In the genomic region with DNA sequence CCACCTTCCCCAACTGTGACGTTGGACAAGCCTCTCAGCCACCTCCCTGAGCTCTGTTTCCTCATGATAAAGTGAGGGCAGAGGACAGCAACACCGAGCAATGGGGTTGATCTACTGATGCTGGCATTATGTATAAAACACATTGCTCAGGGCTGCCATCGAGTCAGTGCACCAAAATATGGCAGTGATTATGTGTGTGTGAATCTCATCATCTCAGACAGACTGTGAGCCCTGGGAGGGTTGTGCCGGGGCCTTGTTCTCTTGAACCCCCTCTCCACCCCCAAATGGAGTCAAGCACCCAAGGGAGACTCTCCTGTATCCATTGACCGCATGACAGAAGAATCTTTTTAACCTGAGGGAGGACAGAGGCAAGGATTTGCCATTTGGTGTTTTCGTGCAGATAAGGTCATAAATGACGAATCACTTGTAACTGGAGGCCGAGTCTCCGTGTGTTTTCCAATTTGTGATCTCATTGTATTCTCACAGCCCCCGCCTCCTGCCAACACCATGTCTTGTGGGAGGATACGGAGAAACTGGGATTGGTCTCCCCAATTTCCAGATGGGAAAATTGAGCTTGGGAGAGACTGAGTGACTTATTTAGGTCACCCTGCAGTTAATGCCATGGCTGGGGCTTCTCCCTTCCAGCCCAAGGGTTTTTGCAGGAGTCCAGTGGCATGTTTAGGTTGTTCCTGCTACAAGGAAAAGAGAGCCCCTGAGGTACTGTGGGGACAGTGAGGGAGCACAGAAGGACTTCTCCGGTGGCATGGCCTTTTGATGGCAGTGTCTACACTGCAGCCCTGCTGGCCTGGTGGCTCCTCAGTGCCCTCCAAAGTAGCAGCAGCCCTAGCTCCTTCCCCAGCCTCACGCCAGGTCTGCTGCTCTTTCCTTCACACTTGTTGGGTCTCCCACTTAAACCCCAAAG, we compare ENCODE assay signal across 28 cellular contexts. TPM values are rescaled to one million over a fixed set of nuclear protein-coding genes. Genes with fewer than 3 reads are reported as not detected.
DNase-seq lines count a peak whose midpoint lies in the region; ATAC-seq and TF ChIP-seq lines count a peak whose summit lies in the region.
"Had no signal": no experiment of that assay in that cellular context is flagged by ENCODE, and none has a peak within 500 bp of the region (broad histone marks: within the 10 kb centered on the region; RNA-seq: fewer than 3 reads in every experiment).

No MANE protein-coding gene starts in this region.

- no peaks in the 10 kb centered on the region for H3K36me3 Mint-ChIP-seq in stimulated activated memory B cell treated with anti-CD40 and anti-IgM and Interleukin-4, amounts not matched to agents 10 μg/mL and 1 μg/mL and 100 μg/mL, for 72 hours
- H3K36me3 Mint-ChIP-seq: activated naive CD8-positive, alpha-beta T cell treated with anti-CD3 and anti-CD28 coated beads, Interleukin-2, amount 10 ng/mL, durations not matched to agents 7 days and 5 days had no signal

- intact Hi-C loops in stomach (cut with DNase I; ENCODE audit: low total_unique reads) (no loop called here), left colon (cut with DNase I, micrococcal nuclease) (no loop called here)

- H3K4me1 Mint-ChIP-seq in stimulated activated memory B cell treated with anti-CD40 and anti-IgM and Interleukin-4, amounts not matched to agents 10 μg/mL and 1 μg/mL and 100 μg/mL, for 72 hours, result no peaks in the 10 kb centered on the region

- H3K27ac Mint-ChIP-seq in stimulated activated memory B cell treated with anti-CD40 and anti-IgM and Interleukin-4, amounts not matched to agents 10 μg/mL and 1 μg/mL and 100 μg/mL, for 72 hours, result no peak overlapping the region
- H3K27ac Mint-ChIP-seq: activated naive CD8-positive, alpha-beta T cell treated with anti-CD3 and anti-CD28 coated beads, Interleukin-2, amount 10 ng/mL, durations not matched to agents 7 days and 5 days; activated T-helper 2 cell treated with anti-CD3 and anti-CD28 coated beads, Interferon-gamma antibody, Interleukin-2, Interleukin-4, amounts not matched to agents 10 μg/mL and 5 μg/mL and 100 μg/mL, durations not matched to agents 14 hours and 24 hours and 36 hours; IgD-negative memory B cell; progenitor cell of endocrine pancreas; stimulated activated naive B cell treated with anti-CD40 and anti-IgM and Interleukin-4, amounts not matched to agents 10 μg/mL and 1 μg/mL and 100 μg/mL, for 72 hours had no signal

- ATAC-seq in stimulated activated memory B cell treated with anti-CD40 and anti-IgM and Interleukin-4, amounts not matched to agents 10 μg/mL and 1 μg/mL and 100 μg/mL, for 72 hours, result no peak
- ATAC-seq in GM21825 (IDR thresholded peaks at IDR 0.05; ENCODE audit: unreplicated experiment), result no peak
- no peak for ATAC-seq in left colon
- ATAC-seq: esophagus mucosa; left lung; mucosa of descending colon; stimulated activated naive B cell treated with anti-CD40 and anti-IgM and Interleukin-4, amounts not matched to agents 10 μg/mL and 1 μg/mL and 100 μg/mL, for 72 hours had no signal

- peak; percentile 28 for DNase-seq in activated CD8-positive, alpha-beta memory T cell treated with anti-CD3 and anti-CD28 coated beads for 24 hours
- DNase-seq in activated CD8-positive, alpha-beta memory T cell treated with anti-CD3 and anti-CD28 coated beads, Interleukin-2, amount 50 U/mL, for 4 hours, result no peak
- DNase-seq in coronary artery (ENCODE audit: low spot score) (peak; percentile 65), right atrium auricular region (ENCODE audit: low spot score) (peak; percentile 81), stomach (peak; percentile 19), left colon (no peak)
- DNase-seq: activated CD4-positive, alpha-beta T cell treated with anti-CD3 and anti-CD28 coated beads for 4 hours; activated naive CD8-positive, alpha-beta T cell treated with anti-CD3 and anti-CD28 coated beads, Interleukin-2, amount 10 ng/mL, durations not matched to agents 7 days and 5 days; AML-193; effector memory CD4-positive, alpha-beta T cell; GF-D8; GOT3; mucosa of descending colon; NCI-H1417 treated with DMSO at 0.1 percent for 48 hours; NCI-H510A treated with DMSO at 0.1 percent for 48 hours; PC-9; stimulated activated naive B cell treated with anti-CD40 and anti-IgM and Interleukin-4, amounts not matched to agents 10 μg/mL and 1 μg/mL and 100 μg/mL, for 72 hours; thyroid gland had no signal

- TF ChIP-seq EP300 in stomach (IDR thresholded peaks at IDR 0.05), result no peak

- H3K4me3 ChIP-seq in coronary artery (no peak overlapping the region), right atrium auricular region (no peak overlapping the region), stomach (no peak overlapping the region)
- H3K4me3 ChIP-seq: left lung, mucosa of descending colon, PC-9, skin epidermis, thyroid gland had no signal

- TF ChIP-seq CTCF in coronary artery (IDR thresholded peaks at IDR 0.05) (no peak), right atrium auricular region (IDR thresholded peaks at IDR 0.05) (no peak), stomach (IDR thresholded peaks at IDR 0.05) (no peak)

- no peaks in the 10 kb centered on the region for H3K9me3 ChIP-seq in right atrium auricular region
- no peaks in the 10 kb centered on the region for H3K9me3 ChIP-seq in stomach
- H3K9me3 ChIP-seq: left lung, mucosa of descending colon, thyroid gland had no signal

- 74 to 90% (median 82%) methylated on average over 13 of the region's 13 CpGs for WGBS in stomach, 5 donors

- H3K9me3 Mint-ChIP-seq in stimulated activated memory B cell treated with anti-CD40 and anti-IgM and Interleukin-4, amounts not matched to agents 10 μg/mL and 1 μg/mL and 100 μg/mL, for 72 hours, result no peaks in the 10 kb centered on the region
- H3K9me3 Mint-ChIP-seq: activated naive CD8-positive, alpha-beta T cell treated with anti-CD3 and anti-CD28 coated beads, Interleukin-2, amount 10 ng/mL, durations not matched to agents 7 days and 5 days; activated T-helper 2 cell treated with anti-CD3 and anti-CD28 coated beads, Interferon-gamma antibody, Interleukin-2, Interleukin-4, amounts not matched to agents 10 μg/mL and 5 μg/mL and 100 μg/mL, durations not matched to agents 14 hours and 24 hours and 36 hours; IgD-negative memory B cell had no signal

- no peaks in the 10 kb centered on the region for H3K27me3 ChIP-seq in right atrium auricular region
- peaks cover 0 to 13% (median 6%) of the 10 kb centered on the region in 3 donors for H3K27me3 ChIP-seq in stomach
- H3K27me3 ChIP-seq: thyroid gland had no signal

- no peak overlapping the region for H3K4me3 Mint-ChIP-seq in stimulated activated memory B cell treated with anti-CD40 and anti-IgM and Interleukin-4, amounts not matched to agents 10 μg/mL and 1 μg/mL and 100 μg/mL, for 72 hours
- H3K4me3 Mint-ChIP-seq: activated naive CD8-positive, alpha-beta T cell treated with anti-CD3 and anti-CD28 coated beads, Interleukin-2, amount 10 ng/mL, durations not matched to agents 7 days and 5 days; IgD-negative memory B cell; stimulated activated naive B cell treated with anti-CD40 and anti-IgM and Interleukin-4, amounts not matched to agents 10 μg/mL and 1 μg/mL and 100 μg/mL, for 72 hours had no signal

- peak overlapping the region in 1 of 2 donors; percentile 16 for H3K27ac ChIP-seq in coronary artery
- H3K27ac ChIP-seq in right atrium auricular region, result peak overlapping the region; percentile 36 to 43
- peak overlapping the region in 1 of 5 donors; percentile 26 for H3K27ac ChIP-seq in stomach
- H3K27ac ChIP-seq: left lung, PC-9, skin epidermis, thyroid gland had no signal

- H3K36me3 ChIP-seq in right atrium auricular region (no peaks in the 10 kb centered on the region), stomach (no peaks in the 10 kb centered on the region)
- H3K36me3 ChIP-seq: left lung, thyroid gland had no signal

- no peak for TF ChIP-seq POLR2A in stomach (IDR thresholded peaks at IDR 0.05)

- H3K4me1 ChIP-seq in right atrium auricular region (peaks cover 0 to 15% of the 10 kb centered on the region in 2 donors), stomach (peaks cover 20 to 34% (median 29%) of the 10 kb centered on the region in 4 donors)

- H3K27me3 Mint-ChIP-seq in stimulated activated memory B cell treated with anti-CD40 and anti-IgM and Interleukin-4, amounts not matched to agents 10 μg/mL and 1 μg/mL and 100 μg/mL, for 72 hours, result peaks cover 41% of the 10 kb centered on the region

RNA-seq across cellular contexts. Expression of gene CHRDL2, which starts 52.4 kb away (rescaled TPM):
- 1 to 10 TPM; 2.0 to 4.2 TPM for total RNA-seq in right atrium auricular region
- total RNA-seq in stomach, result 10 to 100 TPM in 2 of 5 donors, 1 to 10 TPM in 2, under 1 TPM in 1; 0.92 to 14.6 (median 7.2) TPM
- 10 to 100 TPM in 1 of 3 donors, 1 to 10 TPM in 1, not detected in 1; 5.4 to 38.4 TPM for polyA plus RNA-seq in stomach
- 1 to 10 TPM in 1 of 2 donors, not detected in 1; 4.6 TPM for total RNA-seq in left colon
- total RNA-seq: activated naive CD8-positive, alpha-beta T cell treated with anti-CD3 and anti-CD28 coated beads, Interleukin-2, amount 10 ng/mL, durations not matched to agents 7 days and 5 days; activated T-helper 2 cell treated with anti-CD3 and anti-CD28 coated beads, Interferon-gamma antibody, Interleukin-2, Interleukin-4, amounts not matched to agents 10 μg/mL and 5 μg/mL and 100 μg/mL, durations not matched to agents 14 hours and 24 hours and 36 hours; MCF 10A; PC-9; thyroid gland had no signal
- polyA plus RNA-seq: IgD-negative memory B cell, neural cell had no signal

Comparison
In these comparisons a context has a peak if more than half of its experiments do, and no peak if none do; other contexts are left out.
1. DNase-seq: peak in activated CD8-positive, alpha-beta memory T cell treated with anti-CD3 and anti-CD28 coated beads for 24 hours (single experiment), coronary artery (single experiment), right atrium auricular region (single experiment) and stomach (single experiment); none in activated CD8-positive, alpha-beta memory T cell treated with anti-CD3 and anti-CD28 coated beads, Interleukin-2, amount 50 U/mL, for 4 hours (single experiment) and left colon (0 of 2).